ENCODE assay signal across 8 cellular contexts in the genomic region with DNA sequence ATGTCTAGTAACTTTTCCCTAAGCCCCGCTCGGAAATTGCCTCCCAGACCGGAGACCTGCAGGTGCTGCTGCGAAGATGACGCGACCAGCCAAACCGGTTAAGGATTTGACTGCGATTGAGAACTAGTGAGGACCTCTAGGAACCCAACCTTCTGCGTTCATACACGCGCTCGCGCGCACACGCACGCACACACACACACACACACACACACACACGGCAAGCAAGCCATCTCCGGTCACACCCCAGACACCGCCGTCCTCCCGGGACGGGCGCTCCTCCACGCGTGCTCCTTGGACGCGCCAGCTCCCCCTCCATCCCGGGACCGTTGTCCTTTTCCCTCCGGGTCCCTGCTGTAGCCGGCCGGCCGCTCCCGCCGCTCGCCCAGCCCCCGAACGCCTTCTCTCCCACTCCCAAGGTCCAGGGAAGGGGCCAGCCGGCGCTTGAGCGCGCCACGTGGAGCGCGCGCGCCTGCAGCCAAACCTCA. TPM values are rescaled to one million over a fixed set of nuclear protein-coding genes. Genes with fewer than 3 reads are reported as not detected.
DNase-seq lines count a peak whose midpoint lies in the region; ATAC-seq lines count a peak whose summit lies in the region.

No MANE protein-coding gene starts in this region.

- ATAC-seq in HG03175 (IDR thresholded peaks at IDR 0.05; ENCODE audit: unreplicated experiment): no peak

- in situ Hi-C loops in SK-MEL-5 (cut with HindIII; ENCODE audit: low pct_unique_long_range_greater_than_20kb, low sequenced_read_pairs): loop anchor here (10.0 kb wide), 1 partner anchor 46 kb away; no protein-coding TSS in a partner anchor

- peak; percentile 66 for DNase-seq in activated CD8-positive, alpha-beta memory T cell treated with anti-CD3 and anti-CD28 coated beads for 24 hours
- DNase-seq in activated CD8-positive, alpha-beta memory T cell treated with anti-CD3 and anti-CD28 coated beads, Interleukin-2, amount 50 U/mL, for 4 hours: no peak
- peak; percentile 64 for DNase-seq in HT1080 (ENCODE audit: low read depth)
- DNase-seq in SK-MEL-5 (ENCODE audit: low read depth, low spot score): peak; percentile 60
- DNase-seq in cerebellum (ENCODE audit: low spot score): peak; percentile 34
- peak; percentile 10 for DNase-seq in kidney glomerular epithelial cell (lab: John Stamatoyannopoulos, UW)
- peak; percentile 24 for DNase-seq in stimulated activated CD4-positive, alpha-beta T cell treated with anti-CD3 and anti-CD28 coated beads, Interleukin-1b, Interleukin-23, amount 100 ng/mL, for 48 hours

RNA-seq across cellular contexts. Expression of gene TBC1D4, which starts 1.2 kb away (rescaled TPM):
- 26.2 and 28.2 TPM in 2 replicates for total RNA-seq in HT1080 (2014; rRNA removed; shearing (Covaris generic))
- 11.5 and 14.3 TPM in 2 replicates for polyA plus RNA-seq in HT1080 (2015; cell fraction: cytosol; rRNA removed)
- 23.7 and 24.3 TPM in 2 replicates for polyA plus RNA-seq in HT1080 (2015; cell fraction: nucleus; rRNA removed)
- total RNA-seq in SK-MEL-5 (2014; rRNA removed; shearing (Covaris generic)): 36.9 and 39.2 TPM in 2 replicates
- polyA plus RNA-seq in SK-MEL-5 (2015; cell fraction: cytosol; rRNA removed): 34.2 and 46.6 TPM in 2 replicates
- 74.9 and 97.7 TPM in 2 replicates for polyA plus RNA-seq in SK-MEL-5 (2015; cell fraction: nucleus; rRNA removed)
- total RNA-seq in cerebellum: 20.2 TPM

RNA-seq across cellular contexts. Expression of gene COMMD6, which starts 56.9 kb away (rescaled TPM):
- total RNA-seq in HT1080 (2014; rRNA removed; shearing (Covaris generic)): 144 and 188 TPM in 2 replicates
- polyA plus RNA-seq in HT1080 (2015; cell fraction: cytosol; rRNA removed): 85.7 and 131 TPM in 2 replicates
- polyA plus RNA-seq in HT1080 (2015; cell fraction: nucleus; rRNA removed): 19.8 and 22.0 TPM in 2 replicates
- 214 TPM in 2 replicates for total RNA-seq in SK-MEL-5 (2014; rRNA removed; shearing (Covaris generic))
- 21.4 and 68.6 TPM in 2 replicates for polyA plus RNA-seq in SK-MEL-5 (2015; cell fraction: cytosol; rRNA removed)
- 25.5 and 34.8 TPM in 2 replicates for polyA plus RNA-seq in SK-MEL-5 (2015; cell fraction: nucleus; rRNA removed)
- 74.9 TPM for total RNA-seq in cerebellum
